ENCODE assay signal across 8 cellular contexts in the genomic region with DNA sequence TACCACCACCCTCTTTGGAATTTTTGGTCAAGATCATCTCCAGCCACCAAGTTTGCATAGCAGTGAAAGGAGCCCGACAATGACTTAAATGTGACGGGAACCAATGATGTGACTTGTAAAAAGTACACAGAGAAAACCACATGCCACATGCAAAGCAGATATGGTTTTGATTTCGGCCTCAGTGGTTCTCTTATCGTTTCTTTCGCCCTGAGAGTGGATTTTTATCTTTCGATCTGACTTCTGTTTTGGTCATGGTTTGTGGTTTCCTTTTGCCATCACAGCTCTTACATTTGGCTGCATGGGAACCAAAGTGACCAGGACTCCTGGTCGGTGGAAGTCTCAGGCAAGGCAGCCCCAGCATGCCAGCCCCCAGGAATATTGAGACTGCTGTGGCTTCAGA. TPM values are rescaled to one million over a fixed set of nuclear protein-coding genes. Genes with fewer than 3 reads are reported as not detected.
DNase-seq lines count a peak whose midpoint lies in the region; ATAC-seq, FAIRE-seq and TF ChIP-seq lines count a peak whose summit lies in the region.

No MANE protein-coding gene starts in this region.

- DNase-seq in GM12891 (ENCODE audit: insufficient read length, low spot score) (peak; percentile 30), erythroblast (lab: John Stamatoyannopoulos, UW) (no peak), COLO668 (lab: John Stamatoyannopoulos, UW; ENCODE audit: unreplicated experiment) (no peak), NCI-H446 treated with DMSO at 0.1 percent for 48 hours (lab: John Stamatoyannopoulos, UW) (no peak), MCF 10A (ENCODE audit: unreplicated experiment) (no peak)

- no peak for TF ChIP-seq CTCF in MCF 10A (IDR thresholded peaks at IDR 0.05; ENCODE audit: unreplicated experiment)

- peak overlapping the region; percentile 5 for H3K4me3 Mint-ChIP-seq in dendritic cell treated with granulocyte-macrophage colony-stimulating factor and Interleukin-4, amounts not matched to agents 40 ng/mL and 50 ng/mL, for 4 days
- H3K4me3 Mint-ChIP-seq in MCF 10A (ENCODE audit: unreplicated experiment), result no peak overlapping the region

- no peaks in the 10 kb centered on the region for H3K36me3 Mint-ChIP-seq in dendritic cell treated with granulocyte-macrophage colony-stimulating factor and Interleukin-4, amounts not matched to agents 40 ng/mL and 50 ng/mL, for 4 days (ENCODE audit: low read depth)
- peaks cover 36% of the 10 kb centered on the region for H3K36me3 Mint-ChIP-seq in MCF 10A (ENCODE audit: insufficient read depth, unreplicated experiment)

- H3K9me3 Mint-ChIP-seq in dendritic cell treated with granulocyte-macrophage colony-stimulating factor and Interleukin-4, amounts not matched to agents 40 ng/mL and 50 ng/mL, for 4 days, result no peaks in the 10 kb centered on the region
- H3K9me3 Mint-ChIP-seq in MCF 10A (ENCODE audit: unreplicated experiment), result no peaks in the 10 kb centered on the region

- intact Hi-C loops in dendritic cell treated with granulocyte-macrophage colony-stimulating factor and Interleukin-4, amounts not matched to agents 40 ng/mL and 50 ng/mL, for 4 days (cut with micrococcal nuclease), result no loop called here
- intact Hi-C loops in MCF 10A (cut with micrococcal nuclease), result no loop called here

- peaks cover 20% of the 10 kb centered on the region for H3K4me1 Mint-ChIP-seq in dendritic cell treated with granulocyte-macrophage colony-stimulating factor and Interleukin-4, amounts not matched to agents 40 ng/mL and 50 ng/mL, for 4 days (ENCODE audit: low read depth)
- H3K4me1 Mint-ChIP-seq in MCF 10A (ENCODE audit: insufficient read depth, unreplicated experiment), result peaks cover 12% of the 10 kb centered on the region

- ATAC-seq in GM21515 (IDR thresholded peaks at IDR 0.05; ENCODE audit: unreplicated experiment) (peak; percentile 94), HG03571 (IDR thresholded peaks at IDR 0.05; ENCODE audit: unreplicated experiment) (peak; percentile 94)

- POLR2A ChIA-PET in MCF 10A (lab: Yijun Ruan, JAX), result interaction anchor here (0.8 kb wide), 1 partner anchor 10 kb away, joined by 4 read pairs; no protein-coding TSS in a partner anchor

- peaks cover 70% of the 10 kb centered on the region for H3K27me3 Mint-ChIP-seq in dendritic cell treated with granulocyte-macrophage colony-stimulating factor and Interleukin-4, amounts not matched to agents 40 ng/mL and 50 ng/mL, for 4 days
- H3K27me3 Mint-ChIP-seq in MCF 10A (ENCODE audit: insufficient read depth, unreplicated experiment), result no peaks in the 10 kb centered on the region

- no peak overlapping the region for H3K27ac Mint-ChIP-seq in dendritic cell treated with granulocyte-macrophage colony-stimulating factor and Interleukin-4, amounts not matched to agents 40 ng/mL and 50 ng/mL, for 4 days
- no peak overlapping the region for H3K27ac Mint-ChIP-seq in MCF 10A (ENCODE audit: low read depth, unreplicated experiment)

- FAIRE-seq in GM12891 (lab: Jason Lieb, UNC), result no peak

- no TSS peak for BruUV-seq in MCF 10A (replicated peaks; lab: Mats Ljungman, UMichigan)

- CTCF ChIA-PET in MCF 10A (lab: Yijun Ruan, JAX), result interaction anchor here (0.6 to 0.8 kb wide), 2 partner anchors 15 to 66 kb away, joined by 3 read pairs; no protein-coding TSS in a partner anchor

- TF ChIP-seq POLR2A in GM12891 (IDR thresholded peaks at IDR 0.05; ENCODE audit: low read depth, low read length), result no peak
- TF ChIP-seq POLR2A in erythroblast (IDR thresholded peaks at IDR 0.05; ENCODE audit: low read length), result no peak

TF ChIP-seq in GM12891, 5 proteins besides CTCF, POLR2A, EP300 and RAD21:
- TF ChIP-seq POLR2AphosphoS5 (IDR thresholded peaks at IDR 0.05; ENCODE audit: low read depth, low read length) (no peak; the same call in 1 of the 2 replicates), POU2F2 (IDR thresholded peaks at IDR 0.05; ENCODE audit: low read depth, low read length) (peak; percentile 99)

RNA-seq across cellular contexts. Expression of gene TCF7L2, which starts 31.5 kb away (rescaled TPM):
- polyA plus RNA-seq in GM12891 (2012; ENCODE audit: low read depth, missing spikeins), result 0.53 TPM
- total RNA-seq in MCF 10A (2022), result 25.2 and 25.7 TPM in 2 replicates
